In the genomic region with DNA sequence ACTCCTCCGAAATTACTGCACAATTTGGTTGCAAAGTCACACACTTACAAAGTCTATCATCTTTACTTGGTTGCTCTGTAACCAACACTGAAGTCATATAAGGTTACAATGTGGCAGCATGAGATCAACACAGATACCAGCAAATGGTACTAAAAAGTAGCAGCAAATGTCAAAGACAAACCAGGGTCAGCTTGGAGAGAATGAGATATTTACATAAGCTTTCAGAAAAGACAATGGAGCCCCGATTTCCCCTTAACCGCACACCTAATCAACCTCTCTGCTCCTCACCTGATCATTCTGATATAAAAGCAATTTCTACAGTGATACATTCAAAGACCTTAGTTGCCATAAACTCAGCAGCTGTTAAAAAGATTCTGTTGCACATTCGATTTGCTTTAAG, we compare ENCODE assay signal across 1 cellular context.
TF ChIP-seq lines count a peak whose summit lies in the region.

No MANE protein-coding gene starts in this region.

TF ChIP-seq in GM23338, 12 proteins besides CTCF, POLR2A, EP300 and RAD21 (continued from another document):
- TF ChIP-seq, protein P1, sequence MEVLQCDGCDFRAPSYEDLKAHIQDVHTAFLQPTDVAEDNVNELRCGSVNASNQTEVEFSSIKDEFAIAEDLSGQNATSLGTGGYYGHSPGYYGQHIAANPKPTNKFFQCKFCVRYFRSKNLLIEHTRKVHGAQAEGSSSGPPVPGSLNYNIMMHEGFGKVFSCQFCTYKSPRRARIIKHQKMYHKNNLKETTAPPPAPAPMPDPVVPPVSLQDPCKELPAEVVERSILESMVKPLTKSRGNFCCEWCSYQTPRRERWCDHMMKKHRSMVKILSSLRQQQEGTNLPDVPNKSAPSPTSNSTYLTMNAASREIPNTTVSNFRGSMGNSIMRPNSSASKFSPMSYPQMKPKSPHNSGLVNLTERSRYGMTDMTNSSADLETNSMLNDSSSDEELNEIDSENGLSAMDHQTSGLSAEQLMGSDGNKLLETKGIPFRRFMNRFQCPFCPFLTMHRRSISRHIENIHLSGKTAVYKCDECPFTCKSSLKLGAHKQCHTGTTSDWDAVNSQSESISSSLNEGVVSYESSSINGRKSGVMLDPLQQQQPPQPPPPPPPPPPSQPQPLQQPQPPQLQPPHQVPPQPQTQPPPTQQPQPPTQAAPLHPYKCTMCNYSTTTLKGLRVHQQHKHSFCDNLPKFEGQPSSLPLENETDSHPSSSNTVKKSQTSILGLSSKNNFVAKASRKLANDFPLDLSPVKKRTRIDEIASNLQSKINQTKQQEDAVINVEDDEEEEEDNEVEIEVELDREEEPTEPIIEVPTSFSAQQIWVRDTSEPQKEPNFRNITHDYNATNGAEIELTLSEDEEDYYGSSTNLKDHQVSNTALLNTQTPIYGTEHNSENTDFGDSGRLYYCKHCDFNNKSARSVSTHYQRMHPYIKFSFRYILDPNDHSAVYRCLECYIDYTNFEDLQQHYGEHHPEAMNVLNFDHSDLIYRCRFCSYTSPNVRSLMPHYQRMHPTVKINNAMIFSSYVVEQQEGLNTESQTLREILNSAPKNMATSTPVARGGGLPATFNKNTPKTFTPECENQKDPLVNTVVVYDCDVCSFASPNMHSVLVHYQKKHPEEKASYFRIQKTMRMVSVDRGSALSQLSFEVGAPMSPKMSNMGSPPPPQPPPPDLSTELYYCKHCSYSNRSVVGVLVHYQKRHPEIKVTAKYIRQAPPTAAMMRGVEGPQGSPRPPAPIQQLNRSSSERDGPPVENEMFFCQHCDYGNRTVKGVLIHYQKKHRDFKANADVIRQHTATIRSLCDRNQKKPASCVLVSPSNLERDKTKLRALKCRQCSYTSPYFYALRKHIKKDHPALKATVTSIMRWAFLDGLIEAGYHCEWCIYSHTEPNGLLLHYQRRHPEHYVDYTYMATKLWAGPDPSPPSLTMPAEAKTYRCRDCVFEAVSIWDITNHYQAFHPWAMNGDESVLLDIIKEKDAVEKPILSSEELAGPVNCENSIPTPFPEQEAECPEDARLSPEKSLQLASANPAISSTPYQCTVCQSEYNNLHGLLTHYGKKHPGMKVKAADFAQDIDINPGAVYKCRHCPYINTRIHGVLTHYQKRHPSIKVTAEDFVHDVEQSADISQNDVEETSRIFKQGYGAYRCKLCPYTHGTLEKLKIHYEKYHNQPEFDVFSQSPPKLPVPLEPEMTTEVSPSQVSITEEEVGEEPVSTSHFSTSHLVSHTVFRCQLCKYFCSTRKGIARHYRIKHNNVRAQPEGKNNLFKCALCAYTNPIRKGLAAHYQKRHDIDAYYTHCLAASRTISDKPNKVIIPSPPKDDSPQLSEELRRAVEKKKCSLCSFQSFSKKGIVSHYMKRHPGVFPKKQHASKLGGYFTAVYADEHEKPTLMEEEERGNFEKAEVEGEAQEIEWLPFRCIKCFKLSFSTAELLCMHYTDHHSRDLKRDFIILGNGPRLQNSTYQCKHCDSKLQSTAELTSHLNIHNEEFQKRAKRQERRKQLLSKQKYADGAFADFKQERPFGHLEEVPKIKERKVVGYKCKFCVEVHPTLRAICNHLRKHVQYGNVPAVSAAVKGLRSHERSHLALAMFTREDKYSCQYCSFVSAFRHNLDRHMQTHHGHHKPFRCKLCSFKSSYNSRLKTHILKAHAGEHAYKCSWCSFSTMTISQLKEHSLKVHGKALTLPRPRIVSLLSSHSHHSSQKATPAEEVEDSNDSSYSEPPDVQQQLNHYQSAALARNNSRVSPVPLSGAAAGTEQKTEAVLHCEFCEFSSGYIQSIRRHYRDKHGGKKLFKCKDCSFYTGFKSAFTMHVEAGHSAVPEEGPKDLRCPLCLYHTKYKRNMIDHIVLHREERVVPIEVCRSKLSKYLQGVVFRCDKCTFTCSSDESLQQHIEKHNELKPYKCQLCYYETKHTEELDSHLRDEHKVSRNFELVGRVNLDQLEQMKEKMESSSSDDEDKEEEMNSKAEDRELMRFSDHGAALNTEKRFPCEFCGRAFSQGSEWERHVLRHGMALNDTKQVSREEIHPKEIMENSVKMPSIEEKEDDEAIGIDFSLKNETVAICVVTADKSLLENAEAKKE (CRISPR knock-in tag; IDR thresholded peaks at IDR 0.05): no peak
- TF ChIP-seq CREB1 (CRISPR knock-in tag; IDR thresholded peaks at IDR 0.05; ENCODE audit: low read depth) (no peak), POLR2AphosphoS5 (IDR thresholded peaks at IDR 0.05; ENCODE audit: low read depth) (no peak), NANOG (IDR thresholded peaks at IDR 0.05; ENCODE audit: borderline replicate concordance) (no peak)
TF ChIP-seq in GM23338: peak in this region for 0.
